22 cellular contexts compared by ENCODE assay signal in genomic region chr4:24527371-24527770, GRCh38.
"Had no signal": no experiment of that assay in that cellular context is flagged by ENCODE, and none has a peak within 500 bp of the region (broad histone marks: within the 10 kb centered on the region; RNA-seq: fewer than 3 reads in every experiment).

No MANE protein-coding gene starts in this region.

- H3K27ac ChIP-seq: prostate gland, right atrium auricular region, transverse colon, vagina had no signal

- H3K4me3 ChIP-seq: prostate gland, right atrium auricular region, transverse colon, vagina had no signal

- H3K9me3 Mint-ChIP-seq: memory B cell; naive thymus-derived CD4-positive, alpha-beta T cell; stimulated activated naive CD8-positive, alpha-beta T cell treated with anti-CD3 and anti-CD28 coated beads, Interleukin-15, Interleukin-2, amounts not matched to agents 100 ng/mL and 50 ng/mL, for 24 hours had no signal

- H3K27me3 ChIP-seq: right atrium auricular region, transverse colon, vagina had no signal

- H3K27ac Mint-ChIP-seq: memory B cell; naive thymus-derived CD4-positive, alpha-beta T cell; stimulated activated naive CD8-positive, alpha-beta T cell treated with anti-CD3 and anti-CD28 coated beads, Interleukin-15, Interleukin-2, amounts not matched to agents 100 ng/mL and 50 ng/mL, for 24 hours had no signal

- H3K9me3 ChIP-seq: prostate gland, right atrium auricular region, transverse colon, vagina had no signal

- H3K4me3 Mint-ChIP-seq: memory B cell; naive thymus-derived CD4-positive, alpha-beta T cell; stimulated activated naive CD8-positive, alpha-beta T cell treated with anti-CD3 and anti-CD28 coated beads, Interleukin-15, Interleukin-2, amounts not matched to agents 100 ng/mL and 50 ng/mL, for 24 hours had no signal

- H3K4me1 ChIP-seq: prostate gland, right atrium auricular region, transverse colon, vagina had no signal

- H3K36me3 ChIP-seq: prostate gland had no signal

- H3K27me3 Mint-ChIP-seq: memory B cell; naive thymus-derived CD4-positive, alpha-beta T cell; stimulated activated naive CD8-positive, alpha-beta T cell treated with anti-CD3 and anti-CD28 coated beads, Interleukin-15, Interleukin-2, amounts not matched to agents 100 ng/mL and 50 ng/mL, for 24 hours had no signal

- ATAC-seq: left ventricle myocardium superior; naive thymus-derived CD4-positive, alpha-beta T cell had no signal

- FAIRE-seq: astrocyte, bronchial epithelial cell had no signal

- DNase-seq: activated CD4-positive, alpha-beta T cell treated with anti-CD3 and anti-CD28 coated beads, Interleukin-2, amount 50 U/mL, for 1 hour; activated CD4-positive, CD25-positive, alpha-beta regulatory T cell treated with anti-CD3 and anti-CD28 coated beads, Interleukin-2, amount 50 U/mL, for 72 hours; activated CD8-positive, alpha-beta memory T cell treated with anti-CD3 and anti-CD28 coated beads for 24 hours; activated CD8-positive, alpha-beta memory T cell treated with anti-CD3 and anti-CD28 coated beads, Interleukin-2, amount 50 U/mL, for 48 hours; activated effector memory CD4-positive, alpha-beta T cell treated with Interleukin-2 at 50 U/mL for 16 hours; activated naive CD4-positive, alpha-beta T cell treated with anti-CD3 and anti-CD28 coated beads, Interleukin-2, amount 50 U/mL, for 16 hours; activated T-cell treated with anti-CD3 and anti-CD28 coated beads, Interleukin-2, amount 50 U/mL, for 48 hours; erythroblast; hypothalamus; left ventricle myocardium superior; naive thymus-derived CD4-positive, alpha-beta T cell; stimulated activated CD4-positive, alpha-beta T cell treated with anti-CD3 and anti-CD28 coated beads, Interleukin-15, amount 100 ng/mL, for 24 hours; stimulated activated CD4-positive, alpha-beta T cell treated with anti-CD3 and anti-CD28 coated beads, Interleukin-2, amount 100 ng/mL, for 48 hours; T1000; transverse colon had no signal

- H3K4me1 Mint-ChIP-seq: memory B cell had no signal
